Comparison of ENCODE assay signal across 32 cellular contexts in the genomic region with DNA sequence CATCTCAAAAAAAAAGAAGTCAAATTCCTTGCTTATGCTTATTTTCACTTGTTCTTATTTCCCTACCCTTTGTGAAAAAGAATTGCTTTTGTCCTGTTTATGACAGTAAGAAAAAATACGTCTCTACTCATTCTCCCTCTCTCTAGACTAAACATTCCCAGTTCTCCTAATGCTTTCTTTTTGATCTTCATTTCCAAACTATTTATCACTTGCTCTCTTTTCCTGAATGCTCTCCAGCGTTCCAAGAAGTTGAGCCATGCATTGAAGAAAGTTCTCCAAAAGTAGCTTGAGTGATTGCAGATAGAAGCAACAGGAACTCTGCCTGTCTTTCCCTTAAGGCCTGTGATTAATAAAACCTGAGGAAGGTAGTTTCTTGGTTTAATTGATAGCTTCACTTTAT.
"Had no signal": no experiment of that assay in that cellular context is flagged by ENCODE, and none has a peak within 500 bp of the region (broad histone marks: within the 10 kb centered on the region; RNA-seq: fewer than 3 reads in every experiment).

No MANE protein-coding gene starts in this region.

- H3K4me1 ChIP-seq: body of pancreas, colonic mucosa, esophagus squamous epithelium had no signal

- H3K36me3 Mint-ChIP-seq: activated naive CD4-positive, alpha-beta T cell treated with anti-CD3 and anti-CD28 coated beads, Interleukin-2, amount 10 ng/mL, durations not matched to agents 7 days and 5 days; activated naive CD4-positive, alpha-beta T cell treated with anti-CD3 and anti-CD28 coated beads, Interleukin-2, amount 50 U/mL, for 72 hours; activated naive CD8-positive, alpha-beta T cell treated with anti-CD3 and anti-CD28 coated beads, Interleukin-2, amount 10 ng/mL, durations not matched to agents 7 days and 5 days had no signal

- H3K27me3 Mint-ChIP-seq: activated CD4-positive, alpha-beta memory T cell treated with anti-CD3 and anti-CD28 coated beads, Interleukin-2, amount 10 ng/mL, durations not matched to agents 7 days and 5 days; activated T-cell treated with anti-CD3 and anti-CD28 coated beads, Interleukin-2, amount 50 U/mL, for 24 hours; T-helper 17 cell had no signal

- H3K4me3 ChIP-seq: body of pancreas, colonic mucosa, esophagus squamous epithelium, heart left ventricle had no signal

- H3K9me3 Mint-ChIP-seq: activated CD4-positive, alpha-beta memory T cell treated with anti-CD3 and anti-CD28 coated beads, Interleukin-2, amount 10 ng/mL, durations not matched to agents 7 days and 5 days; activated CD4-positive, alpha-beta T cell treated with anti-CD3 and anti-CD28 coated beads, Interleukin-2, amount 10 ng/mL, durations not matched to agents 7 days and 5 days; activated naive CD4-positive, alpha-beta T cell treated with anti-CD3 and anti-CD28 coated beads, Interleukin-2, amount 10 ng/mL, durations not matched to agents 7 days and 5 days; activated naive CD4-positive, alpha-beta T cell treated with anti-CD3 and anti-CD28 coated beads, Interleukin-2, amount 50 U/mL, for 72 hours; activated naive CD8-positive, alpha-beta T cell treated with anti-CD3 and anti-CD28 coated beads, Interleukin-2, amount 10 ng/mL, durations not matched to agents 7 days and 5 days; activated T-cell treated with anti-CD3 and anti-CD28 coated beads, Interleukin-2, amount 50 U/mL, for 24 hours; activated T-cell treated with anti-CD3 and anti-CD28 coated beads, Interleukin-2, amount 50 U/mL, for 72 hours; T-helper 2 cell treated with Interferon-gamma antibody and Interleukin-4, amounts not matched to agents 5 μg/mL and 100 μg/mL, for 36 hours had no signal

- ATAC-seq: activated naive CD4-positive, alpha-beta T cell treated with anti-CD3 and anti-CD28 coated beads, Interleukin-2, amount 50 U/mL, for 72 hours; activated T-cell treated with anti-CD3 and anti-CD28 coated beads, Interleukin-2, amount 50 U/mL, for 72 hours; body of pancreas; heart left ventricle; T-helper 17 cell had no signal

- H3K36me3 ChIP-seq: colonic mucosa, esophagus squamous epithelium, heart left ventricle had no signal

- H3K4me1 Mint-ChIP-seq: activated CD4-positive, alpha-beta memory T cell treated with anti-CD3 and anti-CD28 coated beads, Interleukin-2, amount 10 ng/mL, durations not matched to agents 7 days and 5 days; activated CD4-positive, alpha-beta T cell treated with anti-CD3 and anti-CD28 coated beads, Interleukin-2, amount 10 ng/mL, durations not matched to agents 7 days and 5 days; activated naive CD4-positive, alpha-beta T cell treated with anti-CD3 and anti-CD28 coated beads, Interleukin-2, amount 10 ng/mL, durations not matched to agents 7 days and 5 days; activated naive CD8-positive, alpha-beta T cell treated with anti-CD3 and anti-CD28 coated beads, Interleukin-2, amount 10 ng/mL, durations not matched to agents 7 days and 5 days; T-helper 17 cell had no signal

- H3K27ac ChIP-seq: body of pancreas, colonic mucosa, epithelial cell of prostate, esophagus squamous epithelium, heart left ventricle had no signal

- H3K27ac Mint-ChIP-seq: activated CD4-positive, alpha-beta memory T cell treated with anti-CD3 and anti-CD28 coated beads, Interleukin-2, amount 10 ng/mL, durations not matched to agents 7 days and 5 days; activated CD4-positive, alpha-beta T cell treated with anti-CD3 and anti-CD28 coated beads, Interleukin-2, amount 10 ng/mL, durations not matched to agents 7 days and 5 days; activated naive CD4-positive, alpha-beta T cell treated with anti-CD3 and anti-CD28 coated beads, Interleukin-2, amount 10 ng/mL, durations not matched to agents 7 days and 5 days; activated naive CD4-positive, alpha-beta T cell treated with anti-CD3 and anti-CD28 coated beads, Interleukin-2, amount 50 U/mL, for 72 hours; activated naive CD8-positive, alpha-beta T cell treated with anti-CD3 and anti-CD28 coated beads, Interleukin-2, amount 10 ng/mL, durations not matched to agents 7 days and 5 days; activated T-cell treated with anti-CD3 and anti-CD28 coated beads, Interleukin-2, amount 50 U/mL, for 24 hours; activated T-cell treated with anti-CD3 and anti-CD28 coated beads, Interleukin-2, amount 50 U/mL, for 72 hours; T-helper 2 cell treated with Interferon-gamma antibody and Interleukin-4, amounts not matched to agents 5 μg/mL and 100 μg/mL, for 36 hours had no signal

- DNase-seq: activated CD4-positive, alpha-beta memory T cell treated with anti-CD3 and anti-CD28 coated beads, Interleukin-2, amount 10 ng/mL, durations not matched to agents 7 days and 5 days; activated CD4-positive, alpha-beta T cell treated with anti-CD3 and anti-CD28 coated beads for 4 hours; activated CD4-positive, alpha-beta T cell treated with anti-CD3 and anti-CD28 coated beads, Interleukin-2, amount 10 ng/mL, durations not matched to agents 7 days and 5 days; activated CD4-positive, alpha-beta T cell treated with anti-CD3 and anti-CD28 coated beads, Interleukin-2, amount 50 U/mL, for 4 hours; activated CD4-positive, CD25-positive, alpha-beta regulatory T cell; activated CD4-positive, CD25-positive, alpha-beta regulatory T cell treated with anti-CD3 and anti-CD28 coated beads, Interleukin-2, amount 50 U/mL, for 72 hours; activated CD8-positive, alpha-beta memory T cell treated with anti-CD3 and anti-CD28 coated beads, Interleukin-2, amount 50 U/mL, for 48 hours; activated gamma-delta T cell; activated naive CD4-positive, alpha-beta T cell; activated naive CD4-positive, alpha-beta T cell treated with anti-CD3 and anti-CD28 coated beads, Interleukin-2, amount 10 ng/mL, durations not matched to agents 7 days and 5 days; activated naive CD8-positive, alpha-beta T cell treated with anti-CD3 and anti-CD28 coated beads, Interleukin-2, amount 10 ng/mL, durations not matched to agents 7 days and 5 days; activated T-cell treated with anti-CD3 and anti-CD28 coated beads for 4 hours; activated T-cell treated with anti-CD3 and anti-CD28 coated beads, Interleukin-2, amount 50 U/mL, for 24 hours; activated T-cell treated with anti-CD3 and anti-CD28 coated beads, Interleukin-2, amount 50 U/mL, for 72 hours; amniotic stem cell; anterior cingulate cortex; body of pancreas; caudate nucleus; colonic mucosa; effector CD8-positive, alpha-beta T cell; esophagus squamous epithelium; foreskin fibroblast; heart left ventricle; T-helper 1 cell; T-helper 17 cell; T1000 had no signal

- FAIRE-seq: endometrium, endothelial cell of umbilical vein, frontal cortex had no signal

- H3K4me3 Mint-ChIP-seq: activated CD4-positive, alpha-beta memory T cell treated with anti-CD3 and anti-CD28 coated beads, Interleukin-2, amount 10 ng/mL, durations not matched to agents 7 days and 5 days; activated CD4-positive, alpha-beta T cell treated with anti-CD3 and anti-CD28 coated beads, Interleukin-2, amount 10 ng/mL, durations not matched to agents 7 days and 5 days; activated naive CD4-positive, alpha-beta T cell treated with anti-CD3 and anti-CD28 coated beads, Interleukin-2, amount 10 ng/mL, durations not matched to agents 7 days and 5 days; activated naive CD8-positive, alpha-beta T cell treated with anti-CD3 and anti-CD28 coated beads, Interleukin-2, amount 10 ng/mL, durations not matched to agents 7 days and 5 days; activated T-cell treated with anti-CD3 and anti-CD28 coated beads, Interleukin-2, amount 50 U/mL, for 24 hours; activated T-cell treated with anti-CD3 and anti-CD28 coated beads, Interleukin-2, amount 50 U/mL, for 72 hours; T-helper 17 cell; T-helper 2 cell treated with Interferon-gamma antibody and Interleukin-4, amounts not matched to agents 5 μg/mL and 100 μg/mL, for 36 hours had no signal

- H3K27me3 ChIP-seq: body of pancreas, colonic mucosa, esophagus squamous epithelium, heart left ventricle had no signal

- H3K9me3 ChIP-seq: body of pancreas, colonic mucosa, esophagus squamous epithelium, heart left ventricle had no signal
